21 cellular contexts compared by ENCODE assay signal in the genomic region with DNA sequence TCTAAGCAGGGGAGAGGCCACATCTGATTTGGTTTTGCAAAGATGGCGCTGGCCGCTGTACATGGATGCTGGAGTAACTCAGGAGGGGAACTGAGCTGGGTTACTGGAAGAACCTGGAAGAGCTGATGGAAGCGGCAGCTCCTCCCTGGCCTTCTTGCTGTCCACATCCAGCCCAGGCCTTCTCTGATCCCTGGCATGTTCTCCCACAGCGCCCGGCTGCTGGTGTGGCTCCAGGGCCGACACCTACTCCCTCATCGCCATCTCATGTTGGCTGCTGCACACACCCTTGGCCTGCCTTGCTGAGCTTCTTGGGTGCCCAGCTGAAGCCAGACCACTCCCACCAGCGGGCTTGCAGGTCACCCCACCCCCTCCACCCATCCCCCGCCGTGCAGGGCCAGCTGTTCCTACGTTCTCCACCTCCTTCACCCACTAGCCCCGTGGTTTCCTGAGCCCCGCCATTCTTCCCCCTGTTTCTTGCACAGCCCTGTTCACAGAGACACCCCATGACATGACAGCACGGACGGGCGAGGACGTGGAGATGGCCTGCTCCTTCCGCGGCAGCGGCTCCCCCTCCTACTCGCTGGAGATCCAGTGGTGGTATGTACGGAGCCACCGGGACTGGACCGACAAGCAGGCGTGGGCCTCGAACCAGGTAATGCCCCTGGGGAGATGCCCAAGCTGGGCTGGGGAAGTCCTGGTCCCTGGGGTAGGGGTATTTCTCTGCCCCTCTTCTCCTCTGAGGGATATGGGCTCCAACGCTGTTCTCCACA. TPM values are rescaled to one million over a fixed set of nuclear protein-coding genes. Genes with fewer than 3 reads are reported as not detected.
"Had no signal": no experiment of that assay in that cellular context is flagged by ENCODE, and none has a peak within 500 bp of the region (broad histone marks: within the 10 kb centered on the region; RNA-seq: fewer than 3 reads in every experiment).

No MANE protein-coding gene starts in this region.

- H3K4me2 ChIP-seq: KMS-11 had no signal

- H3K36me3 ChIP-seq: brain microvascular endothelial cell had no signal

- H3K9me3 Mint-ChIP-seq: activated B cell treated with CpG ODN at 0.5 μM for 24 hours; activated CD4-positive, alpha-beta T cell treated with anti-CD3 and anti-CD28 coated beads, Interleukin-2, amount 10 ng/mL, durations not matched to agents 24 days and 14 days; activated naive CD4-positive, alpha-beta T cell treated with anti-CD3 and anti-CD28 coated beads, Interleukin-2, amount 50 U/mL, for 72 hours; activated T-cell treated with anti-CD3 and anti-CD28 coated beads, Interleukin-2, amount 50 U/mL, for 24 hours; activated T-helper 1 cell treated with anti-CD3 and anti-CD28 coated beads, Interleukin-12 subunit alpha, Interleukin-12 subunit beta, Interleukin-2, Interleukin-4 antibody, amounts not matched to agents 30 ng/mL and 10 ng/mL and 1 ng/mL, durations not matched to agents 14 hours and 24 hours and 36 hours had no signal

- H3K27ac ChIP-seq: brain microvascular endothelial cell, KMS-11 had no signal

- H3K9ac ChIP-seq: KMS-11 had no signal

- DNase-seq: activated B cell treated with CpG ODN at 0.5 μM for 24 hours; activated CD4-positive, alpha-beta T cell treated with anti-CD3 and anti-CD28 coated beads for 1 hour; activated CD4-positive, alpha-beta T cell treated with anti-CD3 and anti-CD28 coated beads, Interleukin-2, amount 10 ng/mL, durations not matched to agents 24 days and 14 days; activated CD4-positive, alpha-beta T cell treated with anti-CD3 and anti-CD28 coated beads, Interleukin-2, amount 50 U/mL, for 48 hours; activated CD8-positive, alpha-beta memory T cell treated with anti-CD3 and anti-CD28 coated beads, Interleukin-2, amount 10 ng/mL, durations not matched to agents 7 days and 5 days; activated effector memory CD4-positive, alpha-beta T cell treated with anti-CD3 and anti-CD28 coated beads, Interleukin-2, amount 50 U/mL, for 16 hours; activated naive CD4-positive, alpha-beta T cell treated with Interleukin-2 at 50 U/mL for 16 hours; activated T-cell treated with anti-CD3 and anti-CD28 coated beads, Interleukin-2, amount 50 U/mL, for 24 hours; brain microvascular endothelial cell; NCI-H1092; NCI-H2029; NCI-H345; NCI-H510A; NCI-H526 treated with DMSO at 0.1 percent for 48 hours; SHP77 treated with DMSO at 0.1 percent for 48 hours; T-helper 17 cell; T-helper 9 cell had no signal

- H3K27me3 ChIP-seq: cardiac muscle cell had no signal

- H3K4me3 Mint-ChIP-seq: activated B cell treated with CpG ODN at 0.5 μM for 24 hours; activated CD4-positive, alpha-beta T cell treated with anti-CD3 and anti-CD28 coated beads, Interleukin-2, amount 10 ng/mL, durations not matched to agents 24 days and 14 days; activated CD8-positive, alpha-beta memory T cell treated with anti-CD3 and anti-CD28 coated beads, Interleukin-2, amount 10 ng/mL, durations not matched to agents 7 days and 5 days; activated T-cell treated with anti-CD3 and anti-CD28 coated beads, Interleukin-2, amount 50 U/mL, for 24 hours; activated T-helper 1 cell treated with anti-CD3 and anti-CD28 coated beads, Interleukin-12 subunit alpha, Interleukin-12 subunit beta, Interleukin-2, Interleukin-4 antibody, amounts not matched to agents 30 ng/mL and 10 ng/mL and 1 ng/mL, durations not matched to agents 14 hours and 24 hours and 36 hours; T-helper 17 cell had no signal

- H3K27ac Mint-ChIP-seq: activated B cell treated with CpG ODN at 0.5 μM for 24 hours; activated CD4-positive, alpha-beta T cell treated with anti-CD3 and anti-CD28 coated beads, Interleukin-2, amount 10 ng/mL, durations not matched to agents 24 days and 14 days; activated CD8-positive, alpha-beta memory T cell treated with anti-CD3 and anti-CD28 coated beads, Interleukin-2, amount 10 ng/mL, durations not matched to agents 7 days and 5 days; activated T-cell treated with anti-CD3 and anti-CD28 coated beads, Interleukin-2, amount 50 U/mL, for 24 hours; activated T-helper 1 cell treated with anti-CD3 and anti-CD28 coated beads, Interleukin-12 subunit alpha, Interleukin-12 subunit beta, Interleukin-2, Interleukin-4 antibody, amounts not matched to agents 30 ng/mL and 10 ng/mL and 1 ng/mL, durations not matched to agents 14 hours and 24 hours and 36 hours; T-helper 17 cell had no signal

- ATAC-seq: activated CD8-positive, alpha-beta memory T cell treated with anti-CD3 and anti-CD28 coated beads, Interleukin-2, amount 10 ng/mL, durations not matched to agents 7 days and 5 days; activated naive CD4-positive, alpha-beta T cell treated with anti-CD3 and anti-CD28 coated beads, Interleukin-2, amount 50 U/mL, for 72 hours; T-helper 17 cell had no signal

- H3K4me3 ChIP-seq: cardiac muscle cell had no signal

- H3K4me1 Mint-ChIP-seq: activated B cell treated with CpG ODN at 0.5 μM for 24 hours; activated CD4-positive, alpha-beta T cell treated with anti-CD3 and anti-CD28 coated beads, Interleukin-2, amount 10 ng/mL, durations not matched to agents 24 days and 14 days; activated CD8-positive, alpha-beta memory T cell treated with anti-CD3 and anti-CD28 coated beads, Interleukin-2, amount 10 ng/mL, durations not matched to agents 7 days and 5 days had no signal

- H3K36me3 Mint-ChIP-seq: activated CD8-positive, alpha-beta memory T cell treated with anti-CD3 and anti-CD28 coated beads, Interleukin-2, amount 10 ng/mL, durations not matched to agents 7 days and 5 days; activated naive CD4-positive, alpha-beta T cell treated with anti-CD3 and anti-CD28 coated beads, Interleukin-2, amount 50 U/mL, for 72 hours had no signal

RNA-seq across cellular contexts. Expression of gene VSTM2L, which starts 28.4 kb away (rescaled TPM):
- total RNA-seq: activated B cell treated with CpG ODN at 0.5 μM for 24 hours, T-helper 17 cell had no signal
